ENCODE assay signal across 8 cellular contexts in the genomic region with DNA sequence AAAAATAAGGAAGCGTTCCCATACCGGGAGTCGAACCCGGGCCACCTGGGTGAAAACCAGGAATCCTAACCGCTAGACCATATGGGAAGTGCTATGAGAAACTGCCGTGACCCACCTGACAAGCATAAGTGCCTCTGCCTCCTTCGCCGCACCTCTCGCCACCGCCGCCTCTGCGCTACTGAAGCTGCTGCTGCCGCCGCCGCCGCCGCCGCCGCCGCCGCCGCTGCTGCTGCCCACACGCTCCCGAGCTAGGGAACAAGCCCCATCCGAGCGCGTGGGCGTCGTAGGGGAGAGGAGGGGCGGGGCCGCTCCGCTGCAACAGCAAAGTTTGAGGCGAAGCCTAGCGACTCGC. TPM values are rescaled to one million over a fixed set of nuclear protein-coding genes. Genes with fewer than 3 reads are reported as not detected.
DNase-seq lines count a peak whose midpoint lies in the region; ATAC-seq and TF ChIP-seq lines count a peak whose summit lies in the region.

No MANE protein-coding gene starts in this region.

- H4K20me1 ChIP-seq in osteoblast (ENCODE audit: insufficient read depth, low read length) = peaks cover 13% of the 10 kb centered on the region

- CTCF ChIA-PET in activated naive CD4-positive, alpha-beta T cell treated with anti-CD3 and anti-CD28 coated beads, Interleukin-2, amount 10 ng/mL, durations not matched to agents 7 days and 5 days (lab: Charles Lee) = interaction anchor here (1.1 to 2.5 kb wide), 5 partner anchors 12 to 160 kb away, joined by 3 to 11 read pairs (median 4); partner anchors contain the start of gene ELF1

- ATAC-seq in GM21786 (IDR thresholded peaks at IDR 0.05; ENCODE audit: unreplicated experiment) = peak; percentile 13

- peak overlapping the region; percentile 99 for H3K4me3 Mint-ChIP-seq in activated naive CD4-positive, alpha-beta T cell treated with anti-CD3 and anti-CD28 coated beads, Interleukin-2, amount 10 ng/mL, durations not matched to agents 7 days and 5 days

- H3K4me1 ChIP-seq in osteoblast (ENCODE audit: insufficient read depth, low read length) (peaks cover 44% of the 10 kb centered on the region), thymus (ENCODE audit: control insufficient read depth, insufficient read depth, low read length) (peaks cover 10% of the 10 kb centered on the region)

- 0% methylated on average over 35 of the region's 35 CpGs for WGBS in thymus

- H3K27me3 ChIP-seq in osteoblast (ENCODE audit: insufficient read depth, low read length) (no peaks in the 10 kb centered on the region), thymus (ENCODE audit: control insufficient read depth, insufficient read depth) (no peaks in the 10 kb centered on the region)

- peak overlapping the region; percentile 97 for H2AFZ ChIP-seq in osteoblast (ENCODE audit: low read length)

- DNase-seq in DMS79 (lab: John Stamatoyannopoulos, UW) (peak; percentile 62), LNCaP clone FGC (ENCODE audit: low read depth) (no peak), SK-MEL-5 (ENCODE audit: low read depth, low spot score) (peak; percentile 86), glomerular visceral epithelial cell (ENCODE audit: extremely low spot score) (peak; percentile 87), osteoblast (ENCODE audit: insufficient read length, low spot score, missing footprints) (peak; percentile 90)
- DNase-seq in activated naive CD4-positive, alpha-beta T cell treated with anti-CD3 and anti-CD28 coated beads, Interleukin-2, amount 10 ng/mL, durations not matched to agents 7 days and 5 days = peak; percentile 86

- peaks cover 23% of the 10 kb centered on the region for H3K36me3 Mint-ChIP-seq in activated naive CD4-positive, alpha-beta T cell treated with anti-CD3 and anti-CD28 coated beads, Interleukin-2, amount 10 ng/mL, durations not matched to agents 7 days and 5 days

- peaks cover 16% of the 10 kb centered on the region for H3K27me3 Mint-ChIP-seq in activated naive CD4-positive, alpha-beta T cell treated with anti-CD3 and anti-CD28 coated beads, Interleukin-2, amount 10 ng/mL, durations not matched to agents 7 days and 5 days

- peak overlapping the region; percentile 93 for H3K4me3 ChIP-seq in LNCaP clone FGC (ENCODE audit: low read depth, low read length)
- H3K4me3 ChIP-seq in osteoblast (ENCODE audit: insufficient read depth, low read length) = peak overlapping the region; percentile 89
- H3K4me3 ChIP-seq in thymus (ENCODE audit: low read length) = peak overlapping the region; percentile 92

- peaks cover 10% of the 10 kb centered on the region for H3K36me3 ChIP-seq in osteoblast (ENCODE audit: insufficient read depth, low read length)
- H3K36me3 ChIP-seq in thymus (ENCODE audit: control insufficient read depth, insufficient read depth) = no peaks in the 10 kb centered on the region

- peaks cover 74% of the 10 kb centered on the region for H3K79me2 ChIP-seq in osteoblast (ENCODE audit: insufficient read depth, low read length)

- H3K9me3 Mint-ChIP-seq in activated naive CD4-positive, alpha-beta T cell treated with anti-CD3 and anti-CD28 coated beads, Interleukin-2, amount 10 ng/mL, durations not matched to agents 7 days and 5 days = no peaks in the 10 kb centered on the region

- H3K27ac ChIP-seq in osteoblast (ENCODE audit: low read depth, low read length) (peak overlapping the region; percentile 92), thymus (ENCODE audit: low read depth) (peak overlapping the region; percentile 97)

- TF ChIP-seq CTCF in LNCaP clone FGC (IDR thresholded peaks at IDR 0.05; ENCODE audit: control insufficient read depth, extremely low read depth, insufficient read depth) = no peak
- no peak for TF ChIP-seq CTCF in osteoblast (IDR thresholded peaks at IDR 0.05; ENCODE audit: extremely low read depth, low read depth, low read length)

- H3K9me3 ChIP-seq in osteoblast (ENCODE audit: low read depth, low read length) (no peaks in the 10 kb centered on the region), thymus (ENCODE audit: control insufficient read depth) (peaks cover 1% of the 10 kb centered on the region)

- H3K27ac Mint-ChIP-seq in activated naive CD4-positive, alpha-beta T cell treated with anti-CD3 and anti-CD28 coated beads, Interleukin-2, amount 10 ng/mL, durations not matched to agents 7 days and 5 days = peak overlapping the region; percentile 99

- H3K4me2 ChIP-seq in osteoblast (ENCODE audit: insufficient read depth, low read length) = peak overlapping the region; percentile 88

- peaks cover 51% of the 10 kb centered on the region for H3K4me1 Mint-ChIP-seq in activated naive CD4-positive, alpha-beta T cell treated with anti-CD3 and anti-CD28 coated beads, Interleukin-2, amount 10 ng/mL, durations not matched to agents 7 days and 5 days

- in situ Hi-C loops in SK-MEL-5 (cut with HindIII; ENCODE audit: low pct_unique_long_range_greater_than_20kb, low sequenced_read_pairs) = no loop called here

RNA-seq across cellular contexts. Expression of gene WBP4, which starts 0.6 kb away (rescaled TPM):
- 11.4 and 13.7 TPM in 2 replicates for total RNA-seq in SK-MEL-5 (2014; rRNA removed; shearing (Covaris generic))
- polyA plus RNA-seq in SK-MEL-5 (2015; cell fraction: cytosol; rRNA removed) = 9.8 and 10.4 TPM in 2 replicates
- polyA plus RNA-seq in SK-MEL-5 (2015; cell fraction: nucleus; rRNA removed) = 13.5 and 15.5 TPM in 2 replicates
- total RNA-seq in osteoblast = 6.8 and 8.7 TPM in 2 replicates
- 16.6 TPM for polyA plus RNA-seq in thymus

RNA-seq across cellular contexts. Expression of gene ELF1, which starts 41.6 kb away (rescaled TPM):
- total RNA-seq in SK-MEL-5 (2014; rRNA removed; shearing (Covaris generic)) = 51.0 and 56.7 TPM in 2 replicates
- 42.5 and 49.7 TPM in 2 replicates for polyA plus RNA-seq in SK-MEL-5 (2015; cell fraction: cytosol; rRNA removed)
- polyA plus RNA-seq in SK-MEL-5 (2015; cell fraction: nucleus; rRNA removed) = 21.9 and 33.2 TPM in 2 replicates
- 60.7 and 63.0 TPM in 2 replicates for total RNA-seq in osteoblast
- 64.2 TPM for polyA plus RNA-seq in thymus
